12 cellular contexts compared by ENCODE assay signal in genomic region chr17:73493212-73493814, GRCh38.
DNase-seq lines count a peak whose midpoint lies in the region; ATAC-seq, FAIRE-seq and TF ChIP-seq lines count a peak whose summit lies in the region.
"Had no signal": no experiment of that assay in that cellular context is flagged by ENCODE, and none has a peak within 500 bp of the region (broad histone marks: within the 10 kb centered on the region; RNA-seq: fewer than 3 reads in every experiment).

No MANE protein-coding gene starts in this region.

- no peak for TF ChIP-seq EP300 in H1 (IDR thresholded peaks at IDR 0.05; ENCODE audit: borderline replicate concordance in 1 of 2, low read depth in 2 of 2, low read length in 2 of 2)

- TF ChIP-seq CTCF in H1 (IDR thresholded peaks at IDR 0.05; ENCODE audit: control extremely low read depth in 1 of 3, insufficient read depth in 1 of 3, low read depth in 1 of 3, low read length in 3 of 3) (no peak), osteoblast (IDR thresholded peaks at IDR 0.05; ENCODE audit: extremely low read depth, low read depth, low read length) (no peak)

- peak overlapping the region; percentile 36; the same call in 1 of the 2 replicates for H4K8ac ChIP-seq in H1 (ENCODE audit: extremely low read depth, insufficient read depth, low read length)

- H3K9ac ChIP-seq in H1 (replicated peaks in 1 of 4; ENCODE audit: extremely low read depth in 1 of 4, low read depth in 3 of 4, low read length in 3 of 4), result no peak overlapping the region

- H3K36me3 ChIP-seq in H1 (ENCODE audit: control insufficient read depth in 2 of 4, insufficient read depth in 4 of 4, low read length in 3 of 4), result no peaks in the 10 kb centered on the region
- H3K36me3 ChIP-seq in osteoblast (ENCODE audit: insufficient read depth, low read length), result no peaks in the 10 kb centered on the region

- H3K18ac ChIP-seq in H1 (ENCODE audit: extremely low read depth, low read length), result 0 out of 2 replicates have a peak overlapping the region, but pooled peaks have one; percentile 52

- DNase-seq in NCI-H82 (lab: John Stamatoyannopoulos, UW) (peak; percentile 75), NCI-H82 treated with DMSO at 0.1 percent for 48 hours (lab: John Stamatoyannopoulos, UW; ENCODE audit: unreplicated experiment) (no peak), NCI-H510A treated with DMSO at 0.1 percent for 48 hours (lab: John Stamatoyannopoulos, UW) (peak; percentile 95), H1 (ENCODE audit: low read depth in 1 of 2, low spot score in 2 of 2) (no peak), osteoblast (ENCODE audit: insufficient read length, low spot score, missing footprints) (peak; percentile 35), AG08396 (ENCODE audit: low spot score) (no peak)
- DNase-seq in central memory CD4-positive, alpha-beta T cell, result no peak
- DNase-seq: activated CD4-positive, alpha-beta memory T cell treated with anti-CD3 and anti-CD28 coated beads for 36 hours; activated T-cell treated with anti-CD3 and anti-CD28 coated beads, Interleukin-2, amount 50 U/mL, for 48 hours; Calu3 had no signal

- no peak overlapping the region for H3K4me3 ChIP-seq in H1 (ENCODE audit: extremely low read depth in 1 of 4, insufficient read depth in 2 of 4, low read depth in 3 of 4, low read length in 4 of 4)
- no peak overlapping the region for H3K4me3 ChIP-seq in osteoblast (ENCODE audit: insufficient read depth, low read length)

- POLR2A ChIA-PET in H1 (lab: Charles Lee; ENCODE audit: partially characterized antibody), result interaction anchor here (0.9 to 1.4 kb wide), 2 partner anchors 30 to 157 kb away, joined by 3 read pairs; no protein-coding TSS in a partner anchor

- ATAC-seq in HG03196 (IDR thresholded peaks at IDR 0.05; ENCODE audit: unreplicated experiment), result no peak
- ATAC-seq: naive thymus-derived CD8-positive, alpha-beta T cell had no signal

- no peak overlapping the region for H2BK20ac ChIP-seq in H1 (ENCODE audit: low read length)

- H2BK15ac ChIP-seq in H1 (ENCODE audit: low read length), result no peak overlapping the region

- H3K23me2 ChIP-seq in H1 (ENCODE audit: low read depth, low read length), result no peaks in the 10 kb centered on the region

- TF ChIP-seq RAD21 in H1 (IDR thresholded peaks at IDR 0.05 in 1 of 2, conservative IDR thresholded peaks at IDR 0.05 in 1 of 2; ENCODE audit: low read depth in 2 of 2, low read length in 2 of 2), result no peak

- H4K5ac ChIP-seq in H1 (ENCODE audit: insufficient read length, low read depth, low read length), result no peak overlapping the region

- no peak for FAIRE-seq in H1 (lab: Jason Lieb, UNC)

- no peak overlapping the region for H2BK120ac ChIP-seq in H1 (replicated peaks; ENCODE audit: low read depth, low read length)

- 72% methylated on average over 10 of the region's 10 CpGs; no CpG with 5 or more reads in 1 of the 2 experiments for WGBS in H1 (ENCODE audit: extremely low coverage in 1 of 2, insufficient coverage in 1 of 2, insufficient read length in 1 of 2, insufficient replicate concordance in 2 of 2, low coverage in 1 of 2, low lambda C conversion rate in 2 of 2, missing lambda C conversion rate in 1 of 2), 2 experiments

- H2BK12ac ChIP-seq in H1 (ENCODE audit: low read depth, low read length), result no peak overlapping the region

- no peak overlapping the region for H3K4ac ChIP-seq in H1 (replicated peaks; ENCODE audit: insufficient read length, low read depth, low read length)

- H3K56ac ChIP-seq in H1 (replicated peaks; ENCODE audit: insufficient read length, low read depth, low read length), result no peak overlapping the region

- H3K23ac ChIP-seq in H1 (ENCODE audit: insufficient read length), result no peak overlapping the region

- H3K9me3 ChIP-seq in H1 (ENCODE audit: insufficient read depth in 2 of 2, low read depth in 1 of 2, low read length in 1 of 2) (peaks cover 0 to 2% of the 10 kb centered on the region in 2 experiments; a peak in 1 of 4 replicates), osteoblast (ENCODE audit: low read depth, low read length) (no peaks in the 10 kb centered on the region)

- 0 out of 2 replicates have a peak, but pooled peaks cover 4% of the 10 kb centered on the region for H3K79me1 ChIP-seq in H1 (ENCODE audit: low read depth, low read length)

- H3K14ac ChIP-seq in H1 (ENCODE audit: insufficient read length), result no peak overlapping the region

- H4K20me1 ChIP-seq in H1 (replicated peaks in 1 of 2; ENCODE audit: control insufficient read depth in 1 of 2, insufficient read depth in 2 of 2, low read length in 2 of 2), result peaks cover 1 to 2% of the 10 kb centered on the region in 2 experiments
- H4K20me1 ChIP-seq in osteoblast (ENCODE audit: insufficient read depth, low read length), result no peaks in the 10 kb centered on the region

- CTCF ChIA-PET in H1 (lab: Charles Lee; ENCODE audit: partially characterized antibody), result interaction anchor here (0.8 to 3.7 kb wide), 7 partner anchors 9 to 781 kb away, joined by 3 to 10 read pairs (median 4); no protein-coding TSS in a partner anchor

- TF ChIP-seq POLR2A in H1 (IDR thresholded peaks at IDR 0.05; ENCODE audit: control extremely low read depth in 1 of 2, low read depth in 2 of 2, low read length in 2 of 2), result no peak

- H4K91ac ChIP-seq in H1 (replicated peaks; ENCODE audit: insufficient read length, low read length), result peak overlapping the region; percentile 48

- H2BK5ac ChIP-seq in H1 (ENCODE audit: low read depth, low read length), result no peak overlapping the region; the same call in 1 of the 2 replicates

- H3K27ac ChIP-seq in H1 (ENCODE audit: low read depth, low read length) (no peak overlapping the region), osteoblast (ENCODE audit: low read depth, low read length) (no peak overlapping the region)

- H3K27me3 ChIP-seq in H1 (replicated peaks in 1 of 4; ENCODE audit: control insufficient read depth in 3 of 4, extremely low read depth in 1 of 4, insufficient read depth in 3 of 4, low read length in 3 of 4) (no peaks in the 10 kb centered on the region; a peak in 1 of 7 replicates), osteoblast (ENCODE audit: insufficient read depth, low read length) (no peaks in the 10 kb centered on the region)

- H3K79me2 ChIP-seq in H1 (ENCODE audit: control insufficient read depth in 1 of 2, insufficient read depth in 2 of 2, low read length in 2 of 2), result no peaks in the 10 kb centered on the region
- no peaks in the 10 kb centered on the region for H3K79me2 ChIP-seq in osteoblast (ENCODE audit: insufficient read depth, low read length)

- H3K4me2 ChIP-seq in H1 (ENCODE audit: insufficient read depth in 1 of 2, low read depth in 2 of 2, low read length in 2 of 2), result peak overlapping the region; percentile 8 to 19; a peak in 1 of 4 replicates
- no peak overlapping the region for H3K4me2 ChIP-seq in osteoblast (ENCODE audit: insufficient read depth, low read length)

- H2AK5ac ChIP-seq in H1 (ENCODE audit: low read depth, low read length), result no peak overlapping the region; the same call in 1 of the 2 replicates

- H3K4me1 ChIP-seq in H1 (replicated peaks in 1 of 4; ENCODE audit: control insufficient read depth in 3 of 4, insufficient read depth in 4 of 4, low read length in 3 of 4), result peaks cover 2 to 18% (median 9%) of the 10 kb centered on the region in 4 experiments
- H3K4me1 ChIP-seq in osteoblast (ENCODE audit: insufficient read depth, low read length), result no peaks in the 10 kb centered on the region

- H2AFZ ChIP-seq in H1 (ENCODE audit: low read length), result no peak overlapping the region
- no peak overlapping the region for H2AFZ ChIP-seq in osteoblast (ENCODE audit: low read length)

TF ChIP-seq in H1, 55 proteins besides CTCF, POLR2A, EP300 and RAD21:
- TF ChIP-seq CEBPB (IDR thresholded peaks at IDR 0.05; ENCODE audit: low read depth, low read length) (peak; percentile 2; the same call in 1 of the 2 replicates), CREB1 (IDR thresholded peaks at IDR 0.05) (no peak), ZNF274 (IDR thresholded peaks at IDR 0.05; ENCODE audit: borderline replicate concordance, extremely low read depth, low read length) (no peak), PHF8 (conservative IDR thresholded peaks at IDR 0.05; ENCODE audit: low read depth, low read length) (no peak), ASH2L (IDR thresholded peaks at IDR 0.05; ENCODE audit: low read length) (no peak), GABPA (IDR thresholded peaks at IDR 0.05; ENCODE audit: borderline replicate concordance, insufficient read depth, low read length) (no peak), RBBP5 (IDR thresholded peaks at IDR 0.05; ENCODE audit: borderline replicate concordance, low read depth, low read length) (no peak), KDM1A (IDR thresholded peaks at IDR 0.05; ENCODE audit: borderline replicate concordance, low read length) (peak; percentile 91; the same call in 1 of the 2 replicates), CTBP2 (IDR thresholded peaks at IDR 0.05; ENCODE audit: borderline replicate concordance, insufficient read depth, insufficient read length, low read length) (no peak)

Comparison
In these comparisons a context has a peak if more than half of its experiments do, and no peak if none do; other contexts are left out.
1. DNase-seq: peak in NCI-H82 (single experiment), NCI-H510A treated with DMSO at 0.1 percent for 48 hours (single experiment) and osteoblast (single experiment); none in NCI-H82 treated with DMSO at 0.1 percent for 48 hours (single experiment), H1 (0 of 2), central memory CD4-positive, alpha-beta T cell (single experiment) and AG08396 (single experiment).